17 cellular contexts compared by ENCODE assay signal in the genomic region with DNA sequence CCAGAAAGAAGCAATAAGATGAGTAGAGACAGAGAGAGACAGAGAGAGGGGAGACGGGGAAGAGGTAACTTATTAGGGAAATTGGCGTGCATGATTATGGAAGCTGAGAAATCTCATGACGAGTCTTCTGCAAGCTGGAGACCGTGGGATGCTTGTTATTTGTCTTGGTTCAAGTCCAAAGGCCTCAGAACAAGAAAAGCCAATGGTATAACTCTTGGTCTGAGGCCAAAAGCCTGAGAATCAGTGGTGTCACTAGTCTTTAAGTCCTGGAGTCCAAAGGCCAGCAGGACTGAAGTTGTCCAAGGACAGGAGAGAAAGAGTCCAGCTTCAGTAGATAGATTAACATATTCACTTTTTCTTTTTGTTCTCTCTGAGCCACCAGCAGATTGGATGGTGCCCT.
A peak's percentile ranks its signal among the peaks of the same experiment; 100 is the strongest.
DNase-seq lines count a peak whose midpoint lies in the region; ATAC-seq and TF ChIP-seq lines count a peak whose summit lies in the region.
"Had no signal": no experiment of that assay in that cellular context is flagged by ENCODE, and none has a peak within 500 bp of the region (broad histone marks: within the 10 kb centered on the region; RNA-seq: fewer than 3 reads in every experiment).

No MANE protein-coding gene starts in this region.

- H3K4me1 ChIP-seq in vagina, result no peaks in the 10 kb centered on the region
- no peaks in the 10 kb centered on the region for H3K4me1 ChIP-seq in CD8-positive, alpha-beta T cell (ENCODE audit: insufficient read depth, low read length)
- H3K4me1 ChIP-seq: Caco-2 had no signal

- POLR2A ChIA-PET in CD8-positive, alpha-beta T cell (lab: Charles Lee), result no interaction called here

- H3K27ac Mint-ChIP-seq in CD8-positive, alpha-beta T cell, result no peak overlapping the region
- H3K27ac Mint-ChIP-seq: GM23338 had no signal

- H3K9me3 ChIP-seq in vagina, result no peaks in the 10 kb centered on the region
- H3K9me3 ChIP-seq in CD8-positive, alpha-beta T cell (ENCODE audit: low read length), result no peaks in the 10 kb centered on the region
- H3K9me3 ChIP-seq: Caco-2 had no signal

- no peaks in the 10 kb centered on the region for H3K4me1 Mint-ChIP-seq in CD8-positive, alpha-beta T cell (ENCODE audit: low read depth)

- DNase-seq in NCI-H69 (lab: John Stamatoyannopoulos, UW) (peak; percentile 30), astrocyte of the cerebellum (ENCODE audit: low read depth) (peak; percentile 8), fibroblast of mammary gland (ENCODE audit: low read depth) (peak; percentile 32), non-pigmented ciliary epithelial cell (ENCODE audit: low read depth) (peak; percentile 10), vagina (ENCODE audit: extremely low spot score in 2 of 2) (no peak), cerebellar nuclear complex (lab: John Stamatoyannopoulos, UW) (no peak)
- DNase-seq in CD8-positive, alpha-beta T cell, result no peak
- DNase-seq: Caco-2, DMS153, MM.1S, NCI-H1105, NCI-H187, NCI-H526 treated with DMSO at 0.1 percent for 48 hours, PC-9 had no signal

- no peak for TF ChIP-seq POLR2A in vagina (IDR thresholded peaks at IDR 0.05)

- intact Hi-C loops in vagina (cut with DNase I), result no loop called here
- intact Hi-C loops in CD8-positive, alpha-beta T cell (cut with DNase I, micrococcal nuclease), result no loop called here

- H3K36me3 Mint-ChIP-seq in CD8-positive, alpha-beta T cell, result no peaks in the 10 kb centered on the region

- H3K36me3 ChIP-seq in vagina, result no peaks in the 10 kb centered on the region
- no peaks in the 10 kb centered on the region for H3K36me3 ChIP-seq in CD8-positive, alpha-beta T cell (ENCODE audit: insufficient read depth, low read length)

- H3K9me3 Mint-ChIP-seq in CD8-positive, alpha-beta T cell, result no peaks in the 10 kb centered on the region
- H3K9me3 Mint-ChIP-seq: GM23338 had no signal

- H3K4me3 ChIP-seq in astrocyte of the cerebellum (ENCODE audit: low read depth, low read length) (no peak overlapping the region), fibroblast of mammary gland (ENCODE audit: control insufficient read depth, low read depth, low read length) (no peak overlapping the region), vagina (no peak overlapping the region)
- H3K4me3 ChIP-seq in CD8-positive, alpha-beta T cell (ENCODE audit: low read depth, low read length), result no peak overlapping the region
- H3K4me3 ChIP-seq: GM23338, PC-9 had no signal

- no peak for ATAC-seq in HG03095 (IDR thresholded peaks at IDR 0.05; ENCODE audit: unreplicated experiment)
- ATAC-seq in CD8-positive, alpha-beta T cell, result no peak
- ATAC-seq: GM23338, HCT116 had no signal

- H3K27me3 ChIP-seq in vagina, result no peaks in the 10 kb centered on the region
- no peaks in the 10 kb centered on the region for H3K27me3 ChIP-seq in CD8-positive, alpha-beta T cell (ENCODE audit: insufficient read depth, low read length)

- CTCF ChIA-PET in CD8-positive, alpha-beta T cell (lab: Charles Lee), result interaction anchor here (0.9 kb wide), 1 partner anchor 9 kb away, joined by 6 read pairs; no protein-coding TSS in a partner anchor

- H3K27me3 Mint-ChIP-seq in CD8-positive, alpha-beta T cell (ENCODE audit: low read depth), result no peaks in the 10 kb centered on the region

- TF ChIP-seq CTCF in astrocyte of the cerebellum (IDR thresholded peaks at IDR 0.05; ENCODE audit: low read depth, low read length, missing control alignments), result no peak
- no peak for TF ChIP-seq CTCF in fibroblast of mammary gland (conservative IDR thresholded peaks at IDR 0.05; ENCODE audit: control insufficient read depth, insufficient read depth, low read depth, low read length)
- TF ChIP-seq CTCF in vagina (IDR thresholded peaks at IDR 0.05), result no peak
- TF ChIP-seq CTCF in CD8-positive, alpha-beta T cell (IDR thresholded peaks at IDR 0.05), result no peak

- in situ Hi-C loops in astrocyte of the cerebellum (cut with HindIII; ENCODE audit: low sequenced_read_pairs), result no loop called here

- H3K4me3 Mint-ChIP-seq in CD8-positive, alpha-beta T cell, result no peak overlapping the region
- H3K4me3 Mint-ChIP-seq: GM23338 had no signal

- H3K27ac ChIP-seq in vagina, result no peak overlapping the region
- H3K27ac ChIP-seq in CD8-positive, alpha-beta T cell (ENCODE audit: low read depth, low read length), result no peak overlapping the region
- H3K27ac ChIP-seq: PC-9 had no signal

Comparison
In these comparisons a context has a peak if more than half of its experiments do, and no peak if none do; other contexts are left out.
1. DNase-seq: peak in NCI-H69 (single experiment), astrocyte of the cerebellum (single experiment), fibroblast of mammary gland (single experiment) and non-pigmented ciliary epithelial cell (single experiment); none in vagina (0 of 2), CD8-positive, alpha-beta T cell (0 of 7) and cerebellar nuclear complex (0 of 2).